In genomic region chr1:193537266-193538003, GRCh38 we compare ENCODE assay signal across 9 cellular contexts.
DNase-seq lines count a peak whose midpoint lies in the region; ATAC-seq and TF ChIP-seq lines count a peak whose summit lies in the region.
"Had no signal": no experiment of that assay in that cellular context is flagged by ENCODE, and none has a peak within 500 bp of the region (broad histone marks: within the 10 kb centered on the region; RNA-seq: fewer than 3 reads in every experiment).

No MANE protein-coding gene starts in this region.

- H3K4me3 ChIP-seq in testis, result no peak overlapping the region
- no peak overlapping the region for H3K4me3 ChIP-seq in stomach

- DNase-seq in OCI-M1 (lab: John Stamatoyannopoulos, UW), result peak; percentile 80
- peak; percentile 60 for DNase-seq in activated naive CD8-positive, alpha-beta T cell treated with anti-CD3 and anti-CD28 coated beads, Interleukin-2, amount 50 U/mL, for 24 hours
- DNase-seq in testis, result no peak
- no peak for DNase-seq in NCI-H1436 treated with DMSO at 0.1 percent for 48 hours (lab: John Stamatoyannopoulos, UW)
- DNase-seq in NCI-H748 (lab: John Stamatoyannopoulos, UW; ENCODE audit: unreplicated experiment), result no peak
- no peak for DNase-seq in stomach

- H3K27ac Mint-ChIP-seq in activated naive CD8-positive, alpha-beta T cell treated with anti-CD3 and anti-CD28 coated beads, Interleukin-2, amount 50 U/mL, for 24 hours, result peak overlapping the region; percentile 77
- H3K27ac Mint-ChIP-seq: dendritic cell treated with granulocyte-macrophage colony-stimulating factor and Interleukin-4, amounts not matched to agents 40 ng/mL and 50 ng/mL, for 4 days had no signal

- ATAC-seq in GM18502 (IDR thresholded peaks at IDR 0.05; ENCODE audit: poor library complexity, unreplicated experiment), result peak; percentile 87
- peak; percentile 87 for ATAC-seq in HG02642 (IDR thresholded peaks at IDR 0.05; ENCODE audit: poor library complexity, unreplicated experiment)
- peak; percentile 85 for ATAC-seq in activated naive CD8-positive, alpha-beta T cell treated with anti-CD3 and anti-CD28 coated beads, Interleukin-2, amount 50 U/mL, for 24 hours

- H3K9me3 ChIP-seq in testis (no peaks in the 10 kb centered on the region), stomach (no peaks in the 10 kb centered on the region)

- intact Hi-C loops in testis (cut with DNase I; ENCODE audit: low total_unique reads) (no loop called here), stomach (cut with DNase I; ENCODE audit: low total_unique reads) (no loop called here)

- no peaks in the 10 kb centered on the region for H3K27me3 Mint-ChIP-seq in activated naive CD8-positive, alpha-beta T cell treated with anti-CD3 and anti-CD28 coated beads, Interleukin-2, amount 50 U/mL, for 24 hours
- H3K27me3 Mint-ChIP-seq: dendritic cell treated with granulocyte-macrophage colony-stimulating factor and Interleukin-4, amounts not matched to agents 40 ng/mL and 50 ng/mL, for 4 days had no signal

- H3K4me3 Mint-ChIP-seq in activated naive CD8-positive, alpha-beta T cell treated with anti-CD3 and anti-CD28 coated beads, Interleukin-2, amount 50 U/mL, for 24 hours, result peak overlapping the region; percentile 16
- H3K4me3 Mint-ChIP-seq: dendritic cell treated with granulocyte-macrophage colony-stimulating factor and Interleukin-4, amounts not matched to agents 40 ng/mL and 50 ng/mL, for 4 days had no signal

- TF ChIP-seq POLR2A in testis (IDR thresholded peaks at IDR 0.05), result no peak
- TF ChIP-seq POLR2A in stomach (IDR thresholded peaks at IDR 0.05), result no peak

- H3K27me3 ChIP-seq in testis, result no peaks in the 10 kb centered on the region
- H3K27me3 ChIP-seq in stomach, result no peaks in the 10 kb centered on the region

- H3K4me1 ChIP-seq in testis (no peaks in the 10 kb centered on the region), stomach (no peaks in the 10 kb centered on the region)

- peaks cover 4% of the 10 kb centered on the region for H3K9me3 Mint-ChIP-seq in activated naive CD8-positive, alpha-beta T cell treated with anti-CD3 and anti-CD28 coated beads, Interleukin-2, amount 50 U/mL, for 24 hours
- H3K9me3 Mint-ChIP-seq: dendritic cell treated with granulocyte-macrophage colony-stimulating factor and Interleukin-4, amounts not matched to agents 40 ng/mL and 50 ng/mL, for 4 days had no signal

- no peak for TF ChIP-seq EP300 in stomach (IDR thresholded peaks at IDR 0.05)

- TF ChIP-seq CTCF in testis (IDR thresholded peaks at IDR 0.05) (no peak), stomach (IDR thresholded peaks at IDR 0.05) (no peak)

- no peak overlapping the region for H3K27ac ChIP-seq in testis
- H3K27ac ChIP-seq in stomach, result peak overlapping the region in 1 of 5 donors; percentile 9

- H3K4me1 Mint-ChIP-seq in activated naive CD8-positive, alpha-beta T cell treated with anti-CD3 and anti-CD28 coated beads, Interleukin-2, amount 50 U/mL, for 24 hours, result peaks cover 48% of the 10 kb centered on the region

- WGBS in testis, 2 donors, result 78 to 86% methylated on average over 7 of the region's 7 CpGs
- 42 to 54% (median 49%) methylated on average over 7 of the region's 7 CpGs for WGBS in stomach, 5 donors

- H3K36me3 Mint-ChIP-seq in activated naive CD8-positive, alpha-beta T cell treated with anti-CD3 and anti-CD28 coated beads, Interleukin-2, amount 50 U/mL, for 24 hours (ENCODE audit: low read depth), result no peaks in the 10 kb centered on the region

- H3K36me3 ChIP-seq in testis (ENCODE audit: low read depth, missing control alignments) (no peaks in the 10 kb centered on the region), stomach (no peaks in the 10 kb centered on the region)

Comparison
In these comparisons a context has a peak if more than half of its experiments do, and no peak if none do; other contexts are left out.
1. DNase-seq: peak in OCI-M1 (single experiment) and activated naive CD8-positive, alpha-beta T cell treated with anti-CD3 and anti-CD28 coated beads, Interleukin-2, amount 50 U/mL, for 24 hours (single experiment); none in testis (single experiment), NCI-H1436 treated with DMSO at 0.1 percent for 48 hours (single experiment), NCI-H748 (single experiment) and stomach (single experiment).
2. Peak in every context shown above with its lines, with median percentiles within 50 percentile points of each other: ATAC-seq.